ENCODE assay signal across 8 cellular contexts in the genomic region with DNA sequence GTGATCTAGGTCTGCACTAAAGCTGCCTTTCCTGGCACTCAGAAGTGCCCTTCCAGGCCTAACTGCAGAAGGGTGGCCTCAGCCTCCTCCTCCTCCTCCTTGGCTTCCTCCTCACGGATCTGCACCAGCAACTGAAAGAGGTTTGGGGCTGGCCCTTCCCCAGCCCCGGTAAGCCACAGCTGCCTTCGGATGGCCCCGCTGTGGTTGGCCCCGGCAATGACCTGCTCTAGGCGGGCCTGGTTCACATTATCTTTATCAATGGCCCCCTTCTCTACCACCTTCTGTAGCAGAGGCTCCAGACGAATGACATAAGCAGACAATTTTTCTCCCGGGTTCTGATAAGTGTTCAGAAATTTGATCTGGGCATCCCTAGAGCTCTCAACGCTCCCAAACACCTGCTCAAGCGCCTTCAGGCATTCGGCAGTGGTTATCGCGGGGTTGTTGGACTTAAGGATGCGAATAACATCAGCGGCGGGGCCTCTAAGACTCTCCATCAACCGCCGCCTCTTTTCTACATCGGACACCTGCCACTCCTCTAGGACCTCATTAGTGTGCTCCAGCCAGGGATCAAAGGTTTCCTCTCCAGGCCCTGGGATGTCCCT. TPM values are rescaled to one million over a fixed set of nuclear protein-coding genes. Genes with fewer than 3 reads are reported as not detected.
DNase-seq lines count a peak whose midpoint lies in the region; ATAC-seq and TF ChIP-seq lines count a peak whose summit lies in the region.

No MANE protein-coding gene starts in this region.

- no peaks in the 10 kb centered on the region for H3K9me2 ChIP-seq in SK-N-SH

- H2AFZ ChIP-seq in SK-N-SH (ENCODE audit: low read depth) = no peak overlapping the region

- H3K79me2 ChIP-seq in SK-N-SH (ENCODE audit: insufficient read depth) = peaks cover 41% of the 10 kb centered on the region

- CTCF ChIA-PET in SK-N-SH (lab: Yijun Ruan, JAX) = interaction anchor here (0.6 to 2.0 kb wide), 6 partner anchors 11 to 255 kb away, joined by 3 to 8 read pairs (median 3); no protein-coding TSS in a partner anchor

- H3K36me3 ChIP-seq in HUES48 (ENCODE audit: control insufficient read depth, insufficient read depth, low read length) (no peaks in the 10 kb centered on the region), SK-N-SH (replicated peaks in 1 of 2; ENCODE audit: control insufficient read depth in 1 of 2, insufficient read depth in 2 of 2, low read length in 1 of 2) (peaks cover 14 to 17% of the 10 kb centered on the region in 2 experiments), thyroid gland (no peaks in the 10 kb centered on the region)

- H3K9ac ChIP-seq in HUES48 (ENCODE audit: low read depth, low read length) (no peak overlapping the region), SK-N-SH (peak overlapping the region; percentile 80)

- WGBS in SK-N-SH (ENCODE audit: low lambda C conversion rate) = 1% methylated on average over 18 of the region's 19 CpGs
- WGBS in thyroid gland, 2 donors = 12 to 15% methylated on average over 18 to 19 of the region's 19 CpGs

- peak overlapping the region; percentile 93 for H3K4me2 ChIP-seq in SK-N-SH

- H3K4me3 ChIP-seq in HUES48 (ENCODE audit: low read depth, low read length) = peak overlapping the region; percentile 97
- peak overlapping the region; percentile 79 to 83 for H3K4me3 ChIP-seq in SK-N-SH (ENCODE audit: low read depth in 2 of 2, low read length in 1 of 2)
- peak overlapping the region; percentile 87 for H3K4me3 ChIP-seq in choroid plexus epithelial cell (ENCODE audit: low read depth, low read length)
- H3K4me3 ChIP-seq in thyroid gland (replicated peaks in 1 of 3) = peak overlapping the region in 2 of 3 donors; percentile 79 to 91

- H3K27me3 ChIP-seq in HUES48 (ENCODE audit: control insufficient read depth, insufficient read depth, low read length) (peaks cover 6% of the 10 kb centered on the region), SK-N-SH (ENCODE audit: insufficient read depth) (no peaks in the 10 kb centered on the region), thyroid gland (no peaks in the 10 kb centered on the region)

- H3F3A ChIP-seq in SK-N-SH (replicated peaks; ENCODE audit: insufficient read depth) = peaks cover 19% of the 10 kb centered on the region

- H3K9me3 ChIP-seq in HUES48 (ENCODE audit: control insufficient read depth, insufficient read depth, low read length) (no peaks in the 10 kb centered on the region), SK-N-SH (no peaks in the 10 kb centered on the region), thyroid gland (no peaks in the 10 kb centered on the region)

- intact Hi-C loops in thyroid gland (cut with DNase I) = no loop called here

- no peak overlapping the region for H3K27ac ChIP-seq in HUES48 (ENCODE audit: low read depth, low read length)
- H3K27ac ChIP-seq in SK-N-SH (ENCODE audit: low read depth in 2 of 2, low read length in 1 of 2) = peak overlapping the region; percentile 86 to 90; a peak in 3 of 4 replicates
- peak overlapping the region in 2 of 3 donors; percentile 4 to 43 for H3K27ac ChIP-seq in thyroid gland

- TF ChIP-seq POLR2A in thyroid gland (IDR thresholded peaks at IDR 0.05) = no peak

- DNase-seq in ELF-1 (ENCODE audit: low read depth, low spot score) = peak; percentile 49
- peak; percentile 65 for DNase-seq in SK-N-SH
- DNase-seq in choroid plexus epithelial cell (ENCODE audit: low read depth) = peak; percentile 38
- peak; percentile 36 for DNase-seq in midbrain (lab: John Stamatoyannopoulos, UW)
- no peak for DNase-seq in thyroid gland
- DNase-seq in NOMO-1 treated with dmso at 0.1 percent for 144 hours (lab: John Stamatoyannopoulos, UW; ENCODE audit: unreplicated experiment) = no peak

- TF ChIP-seq RAD21 in SK-N-SH (IDR thresholded peaks at IDR 0.05; ENCODE audit: low read length) = no peak

- H3K4me1 ChIP-seq in HUES48 (ENCODE audit: control insufficient read depth, insufficient read depth, low read length) (peaks cover 6% of the 10 kb centered on the region), SK-N-SH (ENCODE audit: control insufficient read depth in 1 of 2, insufficient read depth in 2 of 2, low read depth in 1 of 2, low read length in 1 of 2) (peaks cover 0 to 24% of the 10 kb centered on the region in 2 experiments; a peak in 3 of 4 replicates), thyroid gland (peaks cover 17 to 20% of the 10 kb centered on the region in 2 donors)

- TF ChIP-seq CTCF in SK-N-SH (IDR thresholded peaks at IDR 0.05) (no peak), choroid plexus epithelial cell (conservative IDR thresholded peaks at IDR 0.05; ENCODE audit: low read depth, low read length) (no peak), thyroid gland (IDR thresholded peaks at IDR 0.05) (no peak)

- POLR2A ChIA-PET in SK-N-SH (lab: Yijun Ruan, JAX) = interaction anchor here (0.8 kb wide), 1 partner anchor 100 kb away, joined by 3 read pairs; a partner anchor contains a TSS

- H4K20me1 ChIP-seq in SK-N-SH (ENCODE audit: insufficient read depth) = peaks cover 24% of the 10 kb centered on the region

- TF ChIP-seq EP300 in SK-N-SH (IDR thresholded peaks at IDR 0.05; ENCODE audit: borderline replicate concordance in 1 of 2, low read depth in 1 of 2, low read length in 1 of 2) = no peak

- no peak for ATAC-seq in HG02938 (IDR thresholded peaks at IDR 0.05; ENCODE audit: unreplicated experiment)

TF ChIP-seq in SK-N-SH, 30 proteins besides CTCF, POLR2A, EP300 and RAD21:
- TF ChIP-seq TAF1 (IDR thresholded peaks at IDR 0.05; ENCODE audit: borderline replicate concordance, low read depth, low read length) (no peak), POLR2AphosphoS5 (IDR thresholded peaks at IDR 0.05; ENCODE audit: low read depth, low read length) (no peak), TCF12 (IDR thresholded peaks at IDR 0.05) (0 out of 2 replicates have a peak, but pooled peaks have one; percentile 3), TEAD4 (IDR thresholded peaks at IDR 0.05; ENCODE audit: borderline replicate concordance, insufficient read depth) (no peak)
- TF ChIP-seq, protein P1, sequence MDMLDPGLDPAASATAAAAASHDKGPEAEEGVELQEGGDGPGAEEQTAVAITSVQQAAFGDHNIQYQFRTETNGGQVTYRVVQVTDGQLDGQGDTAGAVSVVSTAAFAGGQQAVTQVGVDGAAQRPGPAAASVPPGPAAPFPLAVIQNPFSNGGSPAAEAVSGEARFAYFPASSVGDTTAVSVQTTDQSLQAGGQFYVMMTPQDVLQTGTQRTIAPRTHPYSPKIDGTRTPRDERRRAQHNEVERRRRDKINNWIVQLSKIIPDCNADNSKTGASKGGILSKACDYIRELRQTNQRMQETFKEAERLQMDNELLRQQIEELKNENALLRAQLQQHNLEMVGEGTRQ (IDR thresholded peaks at IDR 0.05; ENCODE audit: borderline replicate concordance, low read depth, low read length) = no peak
- TF ChIP-seq, protein P2, sequence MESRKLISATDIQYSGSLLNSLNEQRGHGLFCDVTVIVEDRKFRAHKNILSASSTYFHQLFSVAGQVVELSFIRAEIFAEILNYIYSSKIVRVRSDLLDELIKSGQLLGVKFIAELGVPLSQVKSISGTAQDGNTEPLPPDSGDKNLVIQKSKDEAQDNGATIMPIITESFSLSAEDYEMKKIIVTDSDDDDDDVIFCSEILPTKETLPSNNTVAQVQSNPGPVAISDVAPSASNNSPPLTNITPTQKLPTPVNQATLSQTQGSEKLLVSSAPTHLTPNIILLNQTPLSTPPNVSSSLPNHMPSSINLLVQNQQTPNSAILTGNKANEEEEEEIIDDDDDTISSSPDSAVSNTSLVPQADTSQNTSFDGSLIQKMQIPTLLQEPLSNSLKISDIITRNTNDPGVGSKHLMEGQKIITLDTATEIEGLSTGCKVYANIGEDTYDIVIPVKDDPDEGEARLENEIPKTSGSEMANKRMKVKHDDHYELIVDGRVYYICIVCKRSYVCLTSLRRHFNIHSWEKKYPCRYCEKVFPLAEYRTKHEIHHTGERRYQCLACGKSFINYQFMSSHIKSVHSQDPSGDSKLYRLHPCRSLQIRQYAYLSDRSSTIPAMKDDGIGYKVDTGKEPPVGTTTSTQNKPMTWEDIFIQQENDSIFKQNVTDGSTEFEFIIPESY (IDR thresholded peaks at IDR 0.05; ENCODE audit: borderline replicate concordance, low read depth) = no peak

RNA-seq across cellular contexts. Expression of a gene that starts 1.5 kb away (rescaled TPM):
- 19.5 and 31.5 TPM in 2 replicates for polyA plus RNA-seq in SK-N-SH (2012; rRNA removed)
- 40.3 and 44.6 TPM in 2 replicates for polyA plus RNA-seq in SK-N-SH (2012; cell fraction: cytosol; rRNA removed)
- polyA plus RNA-seq in SK-N-SH (2012; cell fraction: nucleus; rRNA removed) = 28.6 and 29.8 TPM in 2 replicates
- 10 to 100 TPM; 21.7 to 27.7 (median 24.7) TPM for total RNA-seq in thyroid gland

Comparison
In these comparisons a context has a peak if more than half of its experiments do, and no peak if none do; other contexts are left out.
1. DNase-seq: peak in ELF-1 (single experiment), SK-N-SH (single experiment), choroid plexus epithelial cell (single experiment) and midbrain (single experiment); none in thyroid gland (0 of 2) and NOMO-1 treated with dmso at 0.1 percent for 144 hours (single experiment).
2. Peak in every context shown above with its lines, with median percentiles within 50 percentile points of each other: H3K4me3 ChIP-seq.